ENCODE assay signal across 8 cellular contexts in genomic region chr2:109715302-109715937, GRCh38.
DNase-seq lines count a peak whose midpoint lies in the region; ATAC-seq, FAIRE-seq and TF ChIP-seq lines count a peak whose summit lies in the region.

No MANE protein-coding gene starts in this region.

- no peaks in the 10 kb centered on the region for H3K36me3 ChIP-seq in colonic mucosa
- no peaks in the 10 kb centered on the region for H3K36me3 ChIP-seq in mesenchymal stem cell (ENCODE audit: control insufficient read depth in 1 of 2, insufficient read depth in 2 of 2, low read depth in 1 of 2, low read length in 2 of 2)
- no peaks in the 10 kb centered on the region for H3K36me3 ChIP-seq in HAP-1 (replicated peaks)

- DNase-seq in AG04450 (ENCODE audit: low read depth, low spot score) (no peak), HTR-8/SVneo (ENCODE audit: insufficient read length, low spot score) (peak; percentile 33), colonic mucosa (peak; percentile 61), mesenchymal stem cell (peak; percentile 40), GM12891 (ENCODE audit: insufficient read length, low spot score) (no peak), HAP-1 (ENCODE audit: low spot score in 2 of 2) (no peak), H4 (ENCODE audit: low spot score) (no peak)

- no peak overlapping the region for H3K4ac ChIP-seq in mesenchymal stem cell (ENCODE audit: low read depth in 1 of 2, low read length in 2 of 2)

- H2AK5ac ChIP-seq in mesenchymal stem cell (ENCODE audit: low read length, severe bottlenecking): no peak overlapping the region

- no peak overlapping the region for H3K14ac ChIP-seq in mesenchymal stem cell (ENCODE audit: low read length in 2 of 2)

- no peak overlapping the region for H2BK5ac ChIP-seq in mesenchymal stem cell (ENCODE audit: low read depth, low read length, poor library complexity, severe bottlenecking)

- CTCF ChIA-PET in AG04450 (lab: Charles Lee): interaction anchor here (0.8 to 2.1 kb wide), 2 partner anchors 21 to 169 kb away, joined by 3 to 16 read pairs; no protein-coding TSS in a partner anchor

- no peak overlapping the region for H3K18ac ChIP-seq in mesenchymal stem cell (ENCODE audit: low read depth in 1 of 2, low read length in 2 of 2)

- H3K9ac ChIP-seq in colonic mucosa (ENCODE audit: low read depth in 2 of 2, low read length in 2 of 2) (no peak overlapping the region), mesenchymal stem cell (ENCODE audit: low read length) (no peak overlapping the region)

- ATAC-seq in GM19467 (IDR thresholded peaks at IDR 0.05; ENCODE audit: unreplicated experiment): no peak

- in situ Hi-C loops in HAP-1 (cut with MboI; ENCODE audit: low sequenced_read_pairs): no loop called here

- H4K91ac ChIP-seq in mesenchymal stem cell (ENCODE audit: low read length): no peak overlapping the region

- POLR2A ChIA-PET in AG04450 (lab: Yijun Ruan, JAX): no interaction called here

- H3K27me3 ChIP-seq in AG04450 (ENCODE audit: control insufficient read depth, insufficient read depth, low read length) (peaks cover 34% of the 10 kb centered on the region), colonic mucosa (no peaks in the 10 kb centered on the region), mesenchymal stem cell (ENCODE audit: control insufficient read depth in 1 of 2, insufficient read depth in 1 of 2, low read length in 2 of 2) (peaks cover 0 to 17% of the 10 kb centered on the region in 2 experiments), HAP-1 (ENCODE audit: low read depth) (no peaks in the 10 kb centered on the region)

- no peaks in the 10 kb centered on the region for H3K4me1 ChIP-seq in colonic mucosa
- no peaks in the 10 kb centered on the region for H3K4me1 ChIP-seq in mesenchymal stem cell (ENCODE audit: control insufficient read depth, insufficient read depth, low read depth, low read length)
- H3K4me1 ChIP-seq in HAP-1: no peaks in the 10 kb centered on the region

- no peak overlapping the region for H2AFZ ChIP-seq in mesenchymal stem cell (ENCODE audit: low read depth, low read length)

- H3K27ac ChIP-seq in AG04450 (ENCODE audit: low read depth, low read length): no peak overlapping the region
- H3K27ac ChIP-seq in colonic mucosa: no peak overlapping the region
- no peak overlapping the region for H3K27ac ChIP-seq in mesenchymal stem cell (ENCODE audit: low read length, poor library complexity, severe bottlenecking)

- 47% methylated on average over 1 of the region's 1 CpG for WGBS in mesenchymal stem cell

- TF ChIP-seq POLR2A in GM12891 (IDR thresholded peaks at IDR 0.05; ENCODE audit: low read depth, low read length): no peak

- H3K4me2 ChIP-seq in mesenchymal stem cell (ENCODE audit: low read length, poor library complexity, severe bottlenecking): no peak overlapping the region

- H2BK15ac ChIP-seq in mesenchymal stem cell (ENCODE audit: low read depth, poor library complexity, severe bottlenecking): no peak overlapping the region

- H3K23ac ChIP-seq in mesenchymal stem cell (ENCODE audit: low read length in 2 of 2): no peak overlapping the region

- intact Hi-C loops in colonic mucosa (cut with DNase I): loop anchor here (5.0 to 10.0 kb wide), 2 partner anchors 103 to 171 kb away; partner anchors contain the start of genes SEPTIN10 and SOWAHC

- H3K4me3 ChIP-seq in AG04450 (ENCODE audit: low read depth, low read length) (no peak overlapping the region), colonic mucosa (no peak overlapping the region), mesenchymal stem cell (ENCODE audit: insufficient read depth in 1 of 2, low read depth in 1 of 2, low read length in 2 of 2) (no peak overlapping the region), HAP-1 (no peak overlapping the region)

- H2BK12ac ChIP-seq in mesenchymal stem cell (ENCODE audit: low read length in 2 of 2): no peak overlapping the region

- no peaks in the 10 kb centered on the region for H3K9me3 ChIP-seq in AG04450 (ENCODE audit: control insufficient read depth, insufficient read depth, low read length)
- H3K9me3 ChIP-seq in colonic mucosa: no peaks in the 10 kb centered on the region
- H3K9me3 ChIP-seq in mesenchymal stem cell (ENCODE audit: control insufficient read depth, low read length): no peaks in the 10 kb centered on the region
- no peaks in the 10 kb centered on the region; the same call in 1 of the 2 replicates for H3K9me3 ChIP-seq in HAP-1

- H3K79me1 ChIP-seq in mesenchymal stem cell (replicated peaks; ENCODE audit: low read length, poor library complexity, severe bottlenecking): no peaks in the 10 kb centered on the region

- peak; percentile 37 for TF ChIP-seq CTCF in AG04450 (IDR thresholded peaks at IDR 0.05; ENCODE audit: low read depth, low read length)
- TF ChIP-seq CTCF in colonic mucosa (IDR thresholded peaks at IDR 0.05): peak; percentile 70

- no peak overlapping the region for H4K8ac ChIP-seq in mesenchymal stem cell (ENCODE audit: low read length)

- H2BK120ac ChIP-seq in mesenchymal stem cell (ENCODE audit: low read depth, low read length): no peak overlapping the region

- FAIRE-seq in HTR-8/SVneo (lab: Jason Lieb, UNC) (no peak), GM12891 (lab: Jason Lieb, UNC) (no peak)

TF ChIP-seq in GM12891, 5 proteins besides CTCF, POLR2A, EP300 and RAD21:
- no peak for TF ChIP-seq POLR2AphosphoS5 (IDR thresholded peaks at IDR 0.05; ENCODE audit: low read depth, low read length)
- TF ChIP-seq POU2F2 (IDR thresholded peaks at IDR 0.05; ENCODE audit: low read depth, low read length): no peak
- no peak for TF ChIP-seq TAF1 (IDR thresholded peaks at IDR 0.05; ENCODE audit: low read depth, low read length)
- TF ChIP-seq SPI1 (IDR thresholded peaks at IDR 0.05; ENCODE audit: low read depth, low read length): no peak
- no peak for TF ChIP-seq PAX5 (IDR thresholded peaks at IDR 0.05; ENCODE audit: insufficient read depth, low read length, severe bottlenecking)

Comparison
In these comparisons a context has a peak if more than half of its experiments do, and no peak if none do; other contexts are left out.
1. DNase-seq: peak in HTR-8/SVneo (single experiment), colonic mucosa (single experiment) and mesenchymal stem cell (single experiment); none in AG04450 (single experiment), GM12891 (single experiment), HAP-1 (0 of 2) and H4 (single experiment).